ENCODE assay signal across 23 cellular contexts in genomic region chr2:41899189-41899588, GRCh38.
DNase-seq lines count a peak whose midpoint lies in the region; ATAC-seq, FAIRE-seq and TF ChIP-seq lines count a peak whose summit lies in the region.
"Had no signal": no experiment of that assay in that cellular context is flagged by ENCODE, and none has a peak within 500 bp of the region (broad histone marks: within the 10 kb centered on the region; RNA-seq: fewer than 3 reads in every experiment).

No MANE protein-coding gene starts in this region.

- H3K4me1 ChIP-seq in right lobe of liver (peaks cover 0 to 27% (median 13%) of the 10 kb centered on the region in 4 donors), upper lobe of right lung (no peaks in the 10 kb centered on the region), kidney (ENCODE audit: control insufficient read depth in 1 of 2, insufficient read depth in 1 of 2, low read depth in 1 of 2, low read length in 2 of 2) (peaks cover 2 to 12% of the 10 kb centered on the region in 2 donors)

- intact Hi-C loops in right lobe of liver (cut with DNase I) (no loop called here), upper lobe of right lung (cut with DNase I) (no loop called here), kidney (cut with DNase I) (no loop called here)

- H3K9me3 Mint-ChIP-seq in chondrocyte (ENCODE audit: low read depth) = no peaks in the 10 kb centered on the region
- H3K9me3 Mint-ChIP-seq: activated CD4-positive, alpha-beta T cell treated with anti-CD3 and anti-CD28 coated beads, Interleukin-2, amount 10 ng/mL, durations not matched to agents 7 days and 5 days; activated naive CD8-positive, alpha-beta T cell treated with anti-CD3 and anti-CD28 coated beads for 36 hours; activated T-helper 17 cell treated with anti-CD3 and anti-CD28 coated beads, Interleukin-2, amount 50 U/mL, for 72 hours; neural crest cell had no signal

- no peak for FAIRE-seq in kidney (lab: Jason Lieb, UNC)

- no peak for TF ChIP-seq POLR2A in right lobe of liver (IDR thresholded peaks at IDR 0.05)

- 19% methylated on average over 2 of the region's 2 CpGs for WGBS in right lobe of liver (ENCODE audit: insufficient coverage, low coverage, low lambda C conversion rate, missing lambda C conversion rate)

- peaks cover 82% of the 10 kb centered on the region for H3K4me1 Mint-ChIP-seq in chondrocyte (ENCODE audit: low read depth)
- H3K4me1 Mint-ChIP-seq: neural crest cell had no signal

- no peak for TF ChIP-seq CTCF in chondrocyte (IDR thresholded peaks at IDR 0.05)
- no peak for TF ChIP-seq CTCF in right lobe of liver (IDR thresholded peaks at IDR 0.05)
- TF ChIP-seq CTCF in upper lobe of right lung (IDR thresholded peaks at IDR 0.05) = no peak
- TF ChIP-seq CTCF in kidney (IDR thresholded peaks at IDR 0.05; ENCODE audit: borderline replicate concordance, extremely low read depth, insufficient read depth) = no peak

- no peak overlapping the region for H3K9ac ChIP-seq in kidney (ENCODE audit: low read length in 2 of 2)

- no peaks in the 10 kb centered on the region for H3K36me3 ChIP-seq in right lobe of liver
- H3K36me3 ChIP-seq in upper lobe of right lung = no peaks in the 10 kb centered on the region
- no peaks in the 10 kb centered on the region for H3K36me3 ChIP-seq in kidney (ENCODE audit: control insufficient read depth in 1 of 2, insufficient read depth in 2 of 2, low read length in 2 of 2)
- H3K36me3 ChIP-seq: gastroesophageal sphincter, tibial nerve had no signal

- peak overlapping the region in 2 of 3 donors; percentile 2 to 5 for H3K27ac ChIP-seq in right lobe of liver
- no peak overlapping the region for H3K27ac ChIP-seq in upper lobe of right lung
- H3K27ac ChIP-seq in kidney (ENCODE audit: low read depth in 2 of 2, low read length in 2 of 2) = no peak overlapping the region
- H3K27ac ChIP-seq: 22Rv1, gastroesophageal sphincter, skin epidermis had no signal

- no peak overlapping the region for H3K4me3 Mint-ChIP-seq in chondrocyte (ENCODE audit: unreplicated experiment)
- H3K4me3 Mint-ChIP-seq: activated CD4-positive, alpha-beta T cell treated with anti-CD3 and anti-CD28 coated beads, Interleukin-2, amount 10 ng/mL, durations not matched to agents 7 days and 5 days; activated naive CD8-positive, alpha-beta T cell treated with anti-CD3 and anti-CD28 coated beads for 36 hours; activated T-helper 17 cell treated with anti-CD3 and anti-CD28 coated beads, Interleukin-2, amount 50 U/mL, for 72 hours; neural crest cell had no signal

- H3K27me3 ChIP-seq in right lobe of liver (no peaks in the 10 kb centered on the region), upper lobe of right lung (no peaks in the 10 kb centered on the region)
- H3K27me3 ChIP-seq: gastroesophageal sphincter, tibial nerve had no signal

- ATAC-seq in right lobe of liver (peak in 3 of 4 donors; percentile 15 to 23 (median 19)), upper lobe of right lung (peak; percentile 40)
- ATAC-seq: activated T-helper 17 cell treated with anti-CD3 and anti-CD28 coated beads, Interleukin-2, amount 50 U/mL, for 72 hours; gastroesophageal sphincter had no signal

- H3K27me3 Mint-ChIP-seq in chondrocyte (ENCODE audit: low read depth) = no peaks in the 10 kb centered on the region

- H3K36me3 Mint-ChIP-seq in chondrocyte (ENCODE audit: low read depth) = no peaks in the 10 kb centered on the region
- H3K36me3 Mint-ChIP-seq: activated naive CD8-positive, alpha-beta T cell treated with anti-CD3 and anti-CD28 coated beads for 36 hours had no signal

- no peak overlapping the region for H3K4me3 ChIP-seq in right lobe of liver
- H3K4me3 ChIP-seq in upper lobe of right lung = no peak overlapping the region
- no peak overlapping the region for H3K4me3 ChIP-seq in kidney (ENCODE audit: low read length in 2 of 2)
- H3K4me3 ChIP-seq: gastroesophageal sphincter, skin epidermis, tibial nerve had no signal

- H3K9me3 ChIP-seq in right lobe of liver (no peaks in the 10 kb centered on the region), upper lobe of right lung (no peaks in the 10 kb centered on the region), kidney (ENCODE audit: control insufficient read depth in 1 of 2, low read length in 2 of 2) (no peaks in the 10 kb centered on the region)
- H3K9me3 ChIP-seq: gastroesophageal sphincter, tibial nerve had no signal

- DNase-seq in DMS53 (lab: John Stamatoyannopoulos, UW) (peak; percentile 3), DMS53 treated with DMSO at 0.1 percent for 48 hours (lab: John Stamatoyannopoulos, UW; ENCODE audit: unreplicated experiment) (no peak), chondrocyte (ENCODE audit: low spot score) (no peak), right lobe of liver (no peak), upper lobe of right lung (no peak), NCI-H446 treated with DMSO at 0.1 percent for 48 hours (lab: John Stamatoyannopoulos, UW) (no peak), kidney (no peak), DMS 273 treated with DMSO at 0.1 percent for 48 hours (lab: John Stamatoyannopoulos, UW) (no peak)
- DNase-seq: activated CD4-positive, alpha-beta T cell treated with anti-CD3 and anti-CD28 coated beads, Interleukin-2, amount 10 ng/mL, durations not matched to agents 7 days and 5 days; activated naive CD8-positive, alpha-beta T cell treated with anti-CD3 and anti-CD28 coated beads for 36 hours; erythroblast; kidney glomerular epithelial cell; NCI-H1436 treated with DMSO at 0.1 percent for 48 hours; NCI-H526 treated with DMSO at 0.1 percent for 48 hours; SHP77 treated with DMSO at 0.1 percent for 48 hours; stimulated activated naive CD4-positive, alpha-beta T cell; T-helper 1 cell had no signal

- H3K27ac Mint-ChIP-seq in chondrocyte (ENCODE audit: unreplicated experiment) = peak overlapping the region; percentile 95
- H3K27ac Mint-ChIP-seq: activated CD4-positive, alpha-beta T cell treated with anti-CD3 and anti-CD28 coated beads, Interleukin-2, amount 10 ng/mL, durations not matched to agents 7 days and 5 days; activated naive CD8-positive, alpha-beta T cell treated with anti-CD3 and anti-CD28 coated beads for 36 hours; activated T-helper 17 cell treated with anti-CD3 and anti-CD28 coated beads, Interleukin-2, amount 50 U/mL, for 72 hours had no signal

Comparison
In these comparisons a context has a peak if more than half of its experiments do, and no peak if none do; other contexts are left out.
1. H3K27ac ChIP-seq: peak in right lobe of liver (2 of 3); none in upper lobe of right lung (single experiment) and kidney (0 of 2).